ENCODE assay signal across 17 cellular contexts in the genomic region with DNA sequence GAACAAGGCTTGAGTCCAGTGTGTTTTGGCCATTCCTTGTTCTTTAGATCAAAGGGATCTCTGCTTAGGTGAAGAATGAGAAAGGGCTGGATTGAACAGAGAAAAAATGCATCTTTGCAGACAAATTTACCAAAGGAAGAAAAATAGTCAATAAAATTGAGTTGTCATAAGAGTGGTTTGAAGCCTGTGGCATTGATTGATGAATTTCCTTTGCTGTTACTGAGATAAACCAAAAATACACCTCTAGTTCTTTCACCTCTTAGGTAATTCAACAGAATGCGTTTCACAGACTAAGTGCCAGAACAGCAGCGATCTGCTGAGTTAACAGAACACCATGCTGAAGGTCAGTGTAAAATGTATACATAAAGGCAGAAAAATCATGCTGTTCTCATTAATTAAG.
DNase-seq lines count a peak whose midpoint lies in the region; ATAC-seq and TF ChIP-seq lines count a peak whose summit lies in the region.
"Had no signal": no experiment of that assay in that cellular context is flagged by ENCODE, and none has a peak within 500 bp of the region (broad histone marks: within the 10 kb centered on the region; RNA-seq: fewer than 3 reads in every experiment).

No MANE protein-coding gene starts in this region.

- peaks cover 3% of the 10 kb centered on the region for H3F3A ChIP-seq in neural cell (ENCODE audit: insufficient read depth, low read length, poor library complexity, severe bottlenecking)

- H3K36me3 ChIP-seq in cardiac muscle cell = no peaks in the 10 kb centered on the region
- no peaks in the 10 kb centered on the region for H3K36me3 ChIP-seq in right atrium auricular region
- no peaks in the 10 kb centered on the region for H3K36me3 ChIP-seq in neural cell (ENCODE audit: insufficient read depth, low read length)
- H3K36me3 ChIP-seq: BLaER1 treated with 17β-estradiol and CSF1 and Interleukin-3, amounts not matched to agents 10 nM and 100 nM had no signal

- H3K4me2 ChIP-seq in neural cell (ENCODE audit: low read length) = peak overlapping the region; percentile 22
- H3K4me2 ChIP-seq: A549; BLaER1 treated with 17β-estradiol and CSF1 and Interleukin-3, amounts not matched to agents 10 nM and 100 nM had no signal

- peak; percentile 86 for TF ChIP-seq EP300 in neural cell (conservative IDR thresholded peaks at IDR 0.05; ENCODE audit: poor library complexity, severe bottlenecking)

- H3K9me3 ChIP-seq in cardiac muscle cell (ENCODE audit: low read depth) = no peaks in the 10 kb centered on the region
- H3K9me3 ChIP-seq in right atrium auricular region = peaks cover 0 to 4% of the 10 kb centered on the region in 2 donors
- H3K9me3 ChIP-seq in neural cell (ENCODE audit: low read length) = no peaks in the 10 kb centered on the region
- H3K9me3 ChIP-seq: A549, Caco-2 had no signal

- no peaks in the 10 kb centered on the region for H4K20me1 ChIP-seq in neural cell (ENCODE audit: insufficient read depth)
- H4K20me1 ChIP-seq: BLaER1 treated with 17β-estradiol and CSF1 and Interleukin-3, amounts not matched to agents 10 nM and 100 nM had no signal

- ATAC-seq in GM19328 (IDR thresholded peaks at IDR 0.05; ENCODE audit: unreplicated experiment) = no peak
- ATAC-seq: A549; CD8-positive, alpha-beta T cell; GM12878 had no signal

- TF ChIP-seq RAD21 in neural cell (conservative IDR thresholded peaks at IDR 0.05) = no peak

- no peak overlapping the region for H2AFZ ChIP-seq in neural cell (ENCODE audit: low read depth, low read length)

- no peaks in the 10 kb centered on the region for H3K9me2 ChIP-seq in neural cell (ENCODE audit: insufficient read depth, low read length)

- no peaks in the 10 kb centered on the region for H3K4me1 ChIP-seq in cardiac muscle cell (ENCODE audit: low read depth)
- peaks cover 0 to 4% of the 10 kb centered on the region in 2 donors for H3K4me1 ChIP-seq in right atrium auricular region
- H3K4me1 ChIP-seq: A549; BLaER1 treated with 17β-estradiol and CSF1 and Interleukin-3, amounts not matched to agents 10 nM and 100 nM; Caco-2 had no signal

- H3K9ac ChIP-seq in neural cell (ENCODE audit: low read length) = peak overlapping the region; percentile 6
- H3K9ac ChIP-seq: BLaER1 treated with 17β-estradiol and CSF1 and Interleukin-3, amounts not matched to agents 10 nM and 100 nM had no signal

- peak overlapping the region; percentile 49 for H3K27ac ChIP-seq in cardiac muscle cell
- no peak overlapping the region for H3K27ac ChIP-seq in right atrium auricular region
- H3K27ac ChIP-seq in neural cell (ENCODE audit: low read length) = peak overlapping the region; percentile 62
- H3K27ac ChIP-seq in substantia nigra (ENCODE audit: low read depth, low read length, poor library complexity, severe bottlenecking) = no peak overlapping the region
- H3K27ac ChIP-seq: 22Rv1; A549; BLaER1 treated with 17β-estradiol and CSF1 and Interleukin-3, amounts not matched to agents 10 nM and 100 nM; C4-2B had no signal

- H3K4me3 ChIP-seq in cardiac muscle cell = no peak overlapping the region
- no peak overlapping the region for H3K4me3 ChIP-seq in right atrium auricular region
- peak overlapping the region; percentile 24 for H3K4me3 ChIP-seq in neural cell (ENCODE audit: low read length)
- H3K4me3 ChIP-seq: A549; BLaER1 treated with 17β-estradiol and CSF1 and Interleukin-3, amounts not matched to agents 10 nM and 100 nM; GM12878 had no signal

- TF ChIP-seq CTCF in cardiac muscle cell (IDR thresholded peaks at IDR 0.05; ENCODE audit: low read depth, low read length) = no peak
- no peak for TF ChIP-seq CTCF in right atrium auricular region (IDR thresholded peaks at IDR 0.05)
- no peak for TF ChIP-seq CTCF in neural cell (IDR thresholded peaks at IDR 0.05; ENCODE audit: poor library complexity, severe bottlenecking)

- H3K27me3 ChIP-seq in cardiac muscle cell = no peaks in the 10 kb centered on the region
- H3K27me3 ChIP-seq in right atrium auricular region = no peaks in the 10 kb centered on the region
- H3K27me3 ChIP-seq in neural cell (ENCODE audit: insufficient read depth, low read depth, low read length) = no peaks in the 10 kb centered on the region
- H3K27me3 ChIP-seq: BLaER1 treated with 17β-estradiol and CSF1 and Interleukin-3, amounts not matched to agents 10 nM and 100 nM had no signal

- H3K79me2 ChIP-seq in neural cell (replicated peaks; ENCODE audit: insufficient read depth, low read length) = no peaks in the 10 kb centered on the region

- no peak for DNase-seq in cardiac muscle cell (ENCODE audit: low read depth in 1 of 2, low spot score in 1 of 2)
- DNase-seq in right atrium auricular region (ENCODE audit: low spot score) = no peak
- no peak for DNase-seq in substantia nigra (lab: John Stamatoyannopoulos, UW)
- DNase-seq: AML-193; Caco-2; Calu3; CD4-positive, alpha-beta T cell; CD8-positive, alpha-beta T cell; DMS79 treated with DMSO at 0.1 percent for 48 hours; GDM1 had no signal

TF ChIP-seq in neural cell, 6 proteins besides CTCF, POLR2A, EP300 and RAD21:
- TF ChIP-seq POLR2AphosphoS5 (IDR thresholded peaks at IDR 0.05) = peak; percentile 65
- TF ChIP-seq EZH2 (IDR thresholded peaks at IDR 0.05; ENCODE audit: borderline replicate concordance, insufficient read depth, low read length, poor library complexity, severe bottlenecking) = no peak
TF ChIP-seq in neural cell: peak in this region for 1.

Comparison
In these comparisons a context has a peak if more than half of its experiments do, and no peak if none do; other contexts are left out.
1. H3K27ac ChIP-seq: peak in cardiac muscle cell (single experiment) and neural cell (single experiment); none in right atrium auricular region (0 of 2) and substantia nigra (single experiment).